ENCODE assay signal across 9 cellular contexts in genomic region chr19:36527873-36528193, GRCh38. TPM values are rescaled to one million over a fixed set of nuclear protein-coding genes. Genes with fewer than 3 reads are reported as not detected.
DNase-seq lines count a peak whose midpoint lies in the region; ATAC-seq, FAIRE-seq and TF ChIP-seq lines count a peak whose summit lies in the region.
"Had no signal": no experiment of that assay in that cellular context is flagged by ENCODE, and none has a peak within 500 bp of the region (broad histone marks: within the 10 kb centered on the region; RNA-seq: fewer than 3 reads in every experiment).

No MANE protein-coding gene starts in this region.

- H3K9me3 Mint-ChIP-seq in CD4-positive, alpha-beta T cell = peaks cover 13% of the 10 kb centered on the region

- H3K27ac Mint-ChIP-seq in CD4-positive, alpha-beta T cell = peak overlapping the region; percentile 93

- TF ChIP-seq RAD21 in neural cell (conservative IDR thresholded peaks at IDR 0.05) = no peak

- H3K27ac ChIP-seq in CD4-positive, alpha-beta T cell (ENCODE audit: low read depth, low read length) = peak overlapping the region; percentile 72
- H3K27ac ChIP-seq in duodenal mucosa (ENCODE audit: low read depth, low read length) = peak overlapping the region; percentile 93
- H3K27ac ChIP-seq in neural cell (ENCODE audit: low read length) = peak overlapping the region; percentile 94

- H3K4me2 ChIP-seq in neural cell (ENCODE audit: low read length) = peak overlapping the region; percentile 70

- H3K79me2 ChIP-seq in neural cell (replicated peaks; ENCODE audit: insufficient read depth, low read length) = peaks cover 57% of the 10 kb centered on the region

- no peaks in the 10 kb centered on the region for H4K20me1 ChIP-seq in neural cell (ENCODE audit: insufficient read depth)

- no peak for TF ChIP-seq POLR2A in GM12891 (IDR thresholded peaks at IDR 0.05; ENCODE audit: low read depth, low read length)

- TF ChIP-seq EP300 in neural cell (conservative IDR thresholded peaks at IDR 0.05; ENCODE audit: poor library complexity, severe bottlenecking) = no peak

- H3K9ac ChIP-seq in duodenal mucosa (ENCODE audit: low read depth in 1 of 2, low read length in 2 of 2) (peak overlapping the region; percentile 90 to 98), neural cell (ENCODE audit: low read length) (peak overlapping the region; percentile 93)

- peaks cover 34% of the 10 kb centered on the region for H3K9me3 ChIP-seq in CD4-positive, alpha-beta T cell (ENCODE audit: control insufficient read depth, low read length)
- H3K9me3 ChIP-seq in duodenal mucosa (ENCODE audit: control insufficient read depth in 1 of 2, low read length in 2 of 2) (peaks cover 24 to 28% of the 10 kb centered on the region in 2 donors), neural cell (ENCODE audit: low read length) (peaks cover 3% of the 10 kb centered on the region)

- no peaks in the 10 kb centered on the region for H3K9me2 ChIP-seq in neural cell (ENCODE audit: insufficient read depth, low read length)

- intact Hi-C loops in CD4-positive, alpha-beta T cell (cut with DNase I, micrococcal nuclease) = loop anchor here (1.0 to 10.0 kb wide), 11 partner anchors 39 to 687 kb away; partner anchors contain the start of genes ZNF382 (in 2 of the 2), ZNF529 (in 2 of the 2), ZNF566 (in 2 of the 2) and ZFP82 (in 1 of the 2)

- peaks cover 80% of the 10 kb centered on the region for H3K36me3 Mint-ChIP-seq in CD4-positive, alpha-beta T cell (ENCODE audit: low read depth)

- H3K27me3 Mint-ChIP-seq in CD4-positive, alpha-beta T cell = no peaks in the 10 kb centered on the region

- H3K27me3 ChIP-seq in CD4-positive, alpha-beta T cell (ENCODE audit: control insufficient read depth, insufficient read depth, low read length) = no peaks in the 10 kb centered on the region
- H3K27me3 ChIP-seq in duodenal mucosa (ENCODE audit: control insufficient read depth in 1 of 2, insufficient read depth in 2 of 2, low read length in 2 of 2) (no peaks in the 10 kb centered on the region), neural cell (ENCODE audit: insufficient read depth, low read depth, low read length) (no peaks in the 10 kb centered on the region)

- no peaks in the 10 kb centered on the region for H3F3A ChIP-seq in neural cell (ENCODE audit: insufficient read depth, low read length, poor library complexity, severe bottlenecking)

- peak; percentile 13 for ATAC-seq in CD4-positive, alpha-beta T cell (ENCODE audit: poor library complexity)
- no peak for ATAC-seq in HG03354 (IDR thresholded peaks at IDR 0.05; ENCODE audit: poor library complexity, severe bottlenecking, unreplicated experiment)

- peaks cover 5 to 13% of the 10 kb centered on the region in 2 donors for H3K36me3 ChIP-seq in duodenal mucosa (ENCODE audit: control insufficient read depth in 1 of 2, insufficient read depth in 2 of 2, low read length in 2 of 2)
- H3K36me3 ChIP-seq in neural cell (ENCODE audit: insufficient read depth, low read length) = peaks cover 8% of the 10 kb centered on the region

- peak overlapping the region; percentile 96 for H2AFZ ChIP-seq in neural cell (ENCODE audit: low read depth, low read length)

- peak overlapping the region; percentile 97 for H3K4me3 Mint-ChIP-seq in CD4-positive, alpha-beta T cell

- CTCF ChIA-PET in CD4-positive, alpha-beta T cell (lab: Charles Lee) = interaction anchor here (1.9 kb wide), 1 partner anchor 39 kb away, joined by 11 read pairs; the partner anchor contains the start of gene ZNF566

- no peak for DNase-seq in CD4-positive, alpha-beta T cell
- DNase-seq in LNCaP clone FGC (ENCODE audit: low read depth) = no peak
- no peak for DNase-seq in GM12891 (ENCODE audit: insufficient read length, low spot score)
- no peak for DNase-seq in Kasumi-1 (lab: John Stamatoyannopoulos, UW)
- DNase-seq in mesenteric fat pad (ENCODE audit: low spot score) = no peak

- H3K4me1 Mint-ChIP-seq in CD4-positive, alpha-beta T cell (ENCODE audit: low read depth) = peaks cover 29% of the 10 kb centered on the region

- POLR2A ChIA-PET in CD4-positive, alpha-beta T cell (lab: Charles Lee) = interaction anchor here (0.7 to 2.9 kb wide), 15 partner anchors 16 to 1067 kb away, joined by 3 to 53 read pairs (median 6); partner anchors contain the start of genes ZFP14, ZNF146, ZNF345 and ZNF382

- TF ChIP-seq CTCF in CD4-positive, alpha-beta T cell (IDR thresholded peaks at IDR 0.05) = no peak
- TF ChIP-seq CTCF in LNCaP clone FGC (IDR thresholded peaks at IDR 0.05; ENCODE audit: control insufficient read depth, extremely low read depth, insufficient read depth) (no peak), neural cell (IDR thresholded peaks at IDR 0.05; ENCODE audit: poor library complexity, severe bottlenecking) (no peak)

- H3K4me1 ChIP-seq in duodenal mucosa (ENCODE audit: control insufficient read depth in 1 of 2, insufficient read depth in 2 of 2, low read length in 2 of 2) = peaks cover 0 to 6% of the 10 kb centered on the region in 2 donors

- no peak for FAIRE-seq in GM12891 (lab: Jason Lieb, UNC)
- FAIRE-seq: colon had no signal

- H3K4me3 ChIP-seq in LNCaP clone FGC (ENCODE audit: low read depth, low read length) (peak overlapping the region; percentile 99), duodenal mucosa (ENCODE audit: low read depth in 1 of 2, low read length in 2 of 2) (peak overlapping the region; percentile 80 to 99), neural cell (ENCODE audit: low read length) (peak overlapping the region; percentile 74)

TF ChIP-seq in neural cell, 6 proteins besides CTCF, POLR2A, EP300 and RAD21 (continues in another document):
- no peak for TF ChIP-seq SMC3 (conservative IDR thresholded peaks at IDR 0.05; ENCODE audit: poor library complexity)
- no peak for TF ChIP-seq REST (IDR thresholded peaks at IDR 0.05; ENCODE audit: borderline replicate concordance)
- no peak for TF ChIP-seq POLR2AphosphoS5 (IDR thresholded peaks at IDR 0.05)

TF ChIP-seq in GM12891, 5 proteins besides CTCF, POLR2A, EP300 and RAD21:
- TF ChIP-seq SPI1 (IDR thresholded peaks at IDR 0.05; ENCODE audit: low read depth, low read length) (no peak), POLR2AphosphoS5 (IDR thresholded peaks at IDR 0.05; ENCODE audit: low read depth, low read length) (no peak), PAX5 (IDR thresholded peaks at IDR 0.05; ENCODE audit: insufficient read depth, low read length, severe bottlenecking) (no peak), TAF1 (IDR thresholded peaks at IDR 0.05; ENCODE audit: low read depth, low read length) (no peak; the same call in 1 of the 2 replicates), POU2F2 (IDR thresholded peaks at IDR 0.05; ENCODE audit: low read depth, low read length) (no peak)
TF ChIP-seq in GM12891: peak in this region for 0.

RNA-seq across cellular contexts. Expression of gene ZNF260, which starts 0.2 kb away (rescaled TPM):
- total RNA-seq in CD4-positive, alpha-beta T cell = 1 to 10 TPM; 2.0 to 5.0 TPM
- polyA plus RNA-seq in neural cell = 23.2 and 25.0 TPM in 2 replicates
- polyA minus RNA-seq in neural cell = 59.2 and 71.4 TPM in 2 replicates
- 2.7 TPM for polyA plus RNA-seq in GM12891 (2012; ENCODE audit: low read depth, missing spikeins)
- total RNA-seq in mesenteric fat pad = 7.2 TPM

RNA-seq across cellular contexts. Expression of gene ZNF566, which starts 38.5 kb away (rescaled TPM):
- total RNA-seq in CD4-positive, alpha-beta T cell = 1 to 10 TPM; 6.3 to 6.8 TPM
- 28.9 and 29.3 TPM in 2 replicates for polyA plus RNA-seq in neural cell
- 59.2 and 63.6 TPM in 2 replicates for polyA minus RNA-seq in neural cell
- 2.0 TPM for polyA plus RNA-seq in GM12891 (2012; ENCODE audit: low read depth, missing spikeins)
- total RNA-seq in mesenteric fat pad = 12.7 TPM

RNA-seq across cellular contexts. Expression of gene ZNF529, which starts 45.3 kb away (rescaled TPM):
- 10 to 100 TPM; 39.6 to 42.7 TPM for total RNA-seq in CD4-positive, alpha-beta T cell
- polyA plus RNA-seq in neural cell = 53.7 and 54.5 TPM in 2 replicates
- 57.9 and 61.1 TPM in 2 replicates for polyA minus RNA-seq in neural cell
- 3.7 TPM for polyA plus RNA-seq in GM12891 (2012; ENCODE audit: low read depth, missing spikeins)
- 7.4 TPM for total RNA-seq in mesenteric fat pad
